14 cellular contexts compared by ENCODE assay signal in genomic region chr6:146871613-146872465, GRCh38.
DNase-seq lines count a peak whose midpoint lies in the region; ATAC-seq, FAIRE-seq and TF ChIP-seq lines count a peak whose summit lies in the region.
"Had no signal": no experiment of that assay in that cellular context is flagged by ENCODE, and none has a peak within 500 bp of the region (broad histone marks: within the 10 kb centered on the region; RNA-seq: fewer than 3 reads in every experiment).

No MANE protein-coding gene starts in this region.

- no peaks in the 10 kb centered on the region for H3K9me3 Mint-ChIP-seq in nephron
- H3K9me3 Mint-ChIP-seq: neural crest cell had no signal

- no peak for TF ChIP-seq POLR2A in GM12892 (IDR thresholded peaks at IDR 0.05; ENCODE audit: low read depth, low read length)

- H3K79me2 ChIP-seq in osteoblast (ENCODE audit: insufficient read depth, low read length) = no peaks in the 10 kb centered on the region

- ATAC-seq in HG03442 (IDR thresholded peaks at IDR 0.05; ENCODE audit: unreplicated experiment) (no peak), HG03097 (IDR thresholded peaks at IDR 0.05; ENCODE audit: low FRiP score, unreplicated experiment) (no peak)

- FAIRE-seq in GM12892 (lab: Jason Lieb, UNC) = peak; percentile 24

- peak overlapping the region; percentile 27 to 41 (median 36) for H3K27ac Mint-ChIP-seq in nephron

- H3K4me2 ChIP-seq in osteoblast (ENCODE audit: insufficient read depth, low read length) = no peak overlapping the region

- H3K4me1 ChIP-seq in osteoblast (ENCODE audit: insufficient read depth, low read length) = no peaks in the 10 kb centered on the region
- H3K4me1 ChIP-seq: colonic mucosa, Peyer's patch had no signal

- no peak overlapping the region for H3K27ac ChIP-seq in osteoblast (ENCODE audit: low read depth, low read length)
- H3K27ac ChIP-seq: colonic mucosa, Peyer's patch had no signal

- H3K36me3 Mint-ChIP-seq in nephron (ENCODE audit: low read depth) = no peaks in the 10 kb centered on the region

- H3K4me1 Mint-ChIP-seq in nephron = peaks cover 33% of the 10 kb centered on the region

- H3K27me3 ChIP-seq in osteoblast (ENCODE audit: insufficient read depth, low read length) = no peaks in the 10 kb centered on the region
- H3K27me3 ChIP-seq: colonic mucosa, Peyer's patch had no signal

- H2AFZ ChIP-seq in osteoblast (ENCODE audit: low read length) = no peak overlapping the region

- no peak overlapping the region for H3K4me3 Mint-ChIP-seq in nephron
- H3K4me3 Mint-ChIP-seq: neural crest cell had no signal

- DNase-seq in GM12892 (ENCODE audit: insufficient read length) = no peak
- peak; percentile 77 to 82 for DNase-seq in NCI-H187 (lab: John Stamatoyannopoulos, UW)
- DNase-seq in astrocyte of the cerebellum (ENCODE audit: low read depth) = peak; percentile 23
- no peak for DNase-seq in kidney glomerular epithelial cell (lab: John Stamatoyannopoulos, UW)
- no peak for DNase-seq in osteoblast (ENCODE audit: insufficient read length, low spot score, missing footprints)
- DNase-seq: colonic mucosa; H7; hippocampal formation; stimulated activated naive CD8-positive, alpha-beta T cell treated with anti-CD3 and anti-CD28 coated beads, Interleukin-15, Interleukin-2, amounts not matched to agents 100 U/mL and 50 U/mL, for 24 hours had no signal

- H3K4me3 ChIP-seq in astrocyte of the cerebellum (ENCODE audit: low read depth, low read length) = no peak overlapping the region
- no peak overlapping the region for H3K4me3 ChIP-seq in osteoblast (ENCODE audit: insufficient read depth, low read length)
- H3K4me3 ChIP-seq: colonic mucosa, Peyer's patch had no signal

- H4K20me1 ChIP-seq in osteoblast (ENCODE audit: insufficient read depth, low read length) = no peaks in the 10 kb centered on the region

- in situ Hi-C loops in astrocyte of the cerebellum (cut with HindIII; ENCODE audit: low sequenced_read_pairs) = no loop called here

- no peaks in the 10 kb centered on the region for H3K36me3 ChIP-seq in osteoblast (ENCODE audit: insufficient read depth, low read length)
- H3K36me3 ChIP-seq: colonic mucosa, Peyer's patch had no signal

- TF ChIP-seq CTCF in astrocyte of the cerebellum (IDR thresholded peaks at IDR 0.05; ENCODE audit: low read depth, low read length, missing control alignments) (no peak), nephron (IDR thresholded peaks at IDR 0.05; ENCODE audit: unreplicated experiment in 3 of 3) (no peak), osteoblast (IDR thresholded peaks at IDR 0.05; ENCODE audit: extremely low read depth, low read depth, low read length) (no peak)

- H3K27me3 Mint-ChIP-seq in nephron (ENCODE audit: low read depth) = peaks cover 6% of the 10 kb centered on the region

- H3K9me3 ChIP-seq in osteoblast (ENCODE audit: low read depth, low read length) = no peaks in the 10 kb centered on the region
- H3K9me3 ChIP-seq: colonic mucosa, Peyer's patch had no signal

Comparison
In these comparisons a context has a peak if more than half of its experiments do, and no peak if none do; other contexts are left out.
1. DNase-seq: peak in NCI-H187 (2 of 2) and astrocyte of the cerebellum (single experiment); none in GM12892 (single experiment), kidney glomerular epithelial cell (single experiment) and osteoblast (single experiment).